In the genomic region with DNA sequence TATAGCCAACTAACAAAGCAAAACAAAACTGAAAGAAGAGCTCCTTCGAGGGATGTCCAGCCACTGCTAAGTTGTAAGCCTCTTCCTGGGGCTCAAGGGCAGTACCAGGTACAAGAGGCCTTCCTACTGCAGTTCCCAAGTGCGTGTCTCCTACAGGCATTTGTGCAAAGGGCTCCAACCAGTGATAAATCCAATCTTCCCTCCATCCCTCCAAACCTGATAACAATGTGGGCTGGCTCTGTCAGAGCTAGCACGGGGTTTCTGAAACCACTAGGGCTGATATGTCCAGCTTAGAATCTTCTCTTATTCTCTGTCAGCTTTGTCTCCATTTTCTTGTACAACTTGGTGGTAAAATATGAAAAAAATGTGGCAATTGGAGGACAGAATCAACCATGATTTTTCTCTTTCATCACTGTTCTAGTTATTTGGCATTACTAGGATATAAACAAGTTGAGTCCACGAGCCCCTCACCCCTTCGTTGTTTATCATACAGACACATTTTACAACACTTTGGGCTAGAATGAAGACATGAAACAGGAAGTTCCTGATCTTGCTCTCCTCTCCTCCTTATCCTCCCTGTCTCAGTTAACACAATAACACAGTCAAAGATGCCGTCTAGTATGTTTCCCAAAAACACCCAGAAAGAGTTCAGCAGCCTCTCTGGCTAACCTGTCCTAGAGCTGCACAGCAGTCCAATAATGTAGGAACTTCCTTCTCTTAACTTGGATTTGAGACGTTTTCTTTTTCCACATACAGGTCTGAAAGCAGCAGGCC, we compare ENCODE assay signal across 8 cellular contexts. TPM values are rescaled to one million over a fixed set of nuclear protein-coding genes. Genes with fewer than 3 reads are reported as not detected.
A peak's percentile ranks its signal among the peaks of the same experiment; 100 is the strongest.
DNase-seq lines count a peak whose midpoint lies in the region; ATAC-seq and TF ChIP-seq lines count a peak whose summit lies in the region.

No MANE protein-coding gene starts in this region.

- TF ChIP-seq CTCF in KMS-11 (conservative IDR thresholded peaks at IDR 0.05; ENCODE audit: low read depth, low read length): no peak
- no peak for TF ChIP-seq CTCF in sigmoid colon (IDR thresholded peaks at IDR 0.05)
- TF ChIP-seq CTCF in brain microvascular endothelial cell (IDR thresholded peaks at IDR 0.05; ENCODE audit: low read depth, low read length, missing control alignments): no peak

- POLR2A ChIA-PET in activated CD4-positive, alpha-beta T cell treated with anti-CD3 and anti-CD28 coated beads for 36 hours (lab: Charles Lee): interaction anchor here (0.7 to 1.2 kb wide), 3 partner anchors 24 to 49 kb away, joined by 3 to 9 read pairs (median 7); a partner anchor contains a TSS

- peak overlapping the region; percentile 74 for H3K9ac ChIP-seq in KMS-11

- H3K27me3 Mint-ChIP-seq in activated CD4-positive, alpha-beta T cell treated with anti-CD3 and anti-CD28 coated beads for 36 hours: no peaks in the 10 kb centered on the region
- H3K27me3 Mint-ChIP-seq in dendritic cell treated with granulocyte-macrophage colony-stimulating factor and Interleukin-4, amounts not matched to agents 40 ng/mL and 50 ng/mL, for 4 days: no peaks in the 10 kb centered on the region

- H3K4me1 ChIP-seq in KMS-11 (ENCODE audit: low read depth, poor library complexity, severe bottlenecking): peaks cover 48% of the 10 kb centered on the region
- peaks cover 0 to 81% (median 65%) of the 10 kb centered on the region in 4 donors for H3K4me1 ChIP-seq in sigmoid colon
- no peaks in the 10 kb centered on the region for H3K4me1 ChIP-seq in SJCRH30

- TF ChIP-seq POLR2A in sigmoid colon (IDR thresholded peaks at IDR 0.05): no peak

- H4K20me1 ChIP-seq in KMS-11 (ENCODE audit: insufficient read depth): no peaks in the 10 kb centered on the region

- H3K9me3 ChIP-seq in sigmoid colon: no peaks in the 10 kb centered on the region
- H3K9me3 ChIP-seq in SJCRH30 (replicated peaks): no peaks in the 10 kb centered on the region

- peaks cover 41% of the 10 kb centered on the region for H3K36me3 Mint-ChIP-seq in activated CD4-positive, alpha-beta T cell treated with anti-CD3 and anti-CD28 coated beads for 36 hours (ENCODE audit: low read depth)
- peaks cover 57% of the 10 kb centered on the region for H3K36me3 Mint-ChIP-seq in dendritic cell treated with granulocyte-macrophage colony-stimulating factor and Interleukin-4, amounts not matched to agents 40 ng/mL and 50 ng/mL, for 4 days (ENCODE audit: low read depth)

- peak overlapping the region; percentile 57 for H3K4me2 ChIP-seq in KMS-11

- WGBS in sigmoid colon, 2 donors: 30 to 65% methylated on average over 7 of the region's 7 CpGs

- in situ Hi-C loops in brain microvascular endothelial cell (cut with HindIII; ENCODE audit: low pct_ligation_motif_present, low sequenced_read_pairs): no loop called here

- peaks cover 17% of the 10 kb centered on the region; the same call in 1 of the 2 replicates for H3K79me2 ChIP-seq in KMS-11 (ENCODE audit: insufficient read depth, low read depth)

- peak overlapping the region; percentile 98 for H3K27ac Mint-ChIP-seq in activated CD4-positive, alpha-beta T cell treated with anti-CD3 and anti-CD28 coated beads for 36 hours
- peak overlapping the region; percentile 92 for H3K27ac Mint-ChIP-seq in dendritic cell treated with granulocyte-macrophage colony-stimulating factor and Interleukin-4, amounts not matched to agents 40 ng/mL and 50 ng/mL, for 4 days

- intact Hi-C loops in activated CD4-positive, alpha-beta T cell treated with anti-CD3 and anti-CD28 coated beads for 36 hours (cut with DNase I, micrococcal nuclease): loop anchor here (1.0 to 10.0 kb wide), 3 partner anchors 40 to 534 kb away; a partner anchor contains a TSS
- intact Hi-C loops in dendritic cell treated with granulocyte-macrophage colony-stimulating factor and Interleukin-4, amounts not matched to agents 40 ng/mL and 50 ng/mL, for 4 days (cut with micrococcal nuclease): loop anchor here (5.0 kb wide), 1 partner anchor 54 kb away; no protein-coding TSS in a partner anchor
- intact Hi-C loops in sigmoid colon (cut with DNase I): loop anchor here (5.0 kb wide), 1 partner anchor 49 kb away; no protein-coding TSS in a partner anchor

- H3K4me1 Mint-ChIP-seq in activated CD4-positive, alpha-beta T cell treated with anti-CD3 and anti-CD28 coated beads for 36 hours: peaks cover 64% of the 10 kb centered on the region
- H3K4me1 Mint-ChIP-seq in dendritic cell treated with granulocyte-macrophage colony-stimulating factor and Interleukin-4, amounts not matched to agents 40 ng/mL and 50 ng/mL, for 4 days (ENCODE audit: low read depth): peaks cover 73% of the 10 kb centered on the region

- no peak for ATAC-seq in activated CD4-positive, alpha-beta T cell treated with anti-CD3 and anti-CD28 coated beads for 36 hours

- H3K4me3 ChIP-seq in KMS-11 (IDR thresholded peaks at IDR 0.05; ENCODE audit: insufficient read depth, low read depth, low read length): peak overlapping the region; percentile 57
- peak overlapping the region in 3 of 4 donors; percentile 3 to 34 (median 26) for H3K4me3 ChIP-seq in sigmoid colon
- no peak overlapping the region for H3K4me3 ChIP-seq in brain microvascular endothelial cell (ENCODE audit: low read depth, low read length)
- no peak overlapping the region for H3K4me3 ChIP-seq in SJCRH30

- H3K27me3 ChIP-seq in KMS-11 (ENCODE audit: insufficient read depth, low read depth): no peaks in the 10 kb centered on the region
- H3K27me3 ChIP-seq in sigmoid colon: no peaks in the 10 kb centered on the region
- H3K27me3 ChIP-seq in brain microvascular endothelial cell (replicated peaks): no peaks in the 10 kb centered on the region
- H3K27me3 ChIP-seq in SJCRH30: no peaks in the 10 kb centered on the region

- H3K4me3 Mint-ChIP-seq in activated CD4-positive, alpha-beta T cell treated with anti-CD3 and anti-CD28 coated beads for 36 hours: peak overlapping the region; percentile 92
- peak overlapping the region; percentile 82 for H3K4me3 Mint-ChIP-seq in dendritic cell treated with granulocyte-macrophage colony-stimulating factor and Interleukin-4, amounts not matched to agents 40 ng/mL and 50 ng/mL, for 4 days

- CTCF ChIA-PET in activated CD4-positive, alpha-beta T cell treated with anti-CD3 and anti-CD28 coated beads for 36 hours (lab: Charles Lee): interaction anchor here (0.6 to 5.7 kb wide), 17 partner anchors 10 to 63 kb away, joined by 3 to 50 read pairs (median 4); no protein-coding TSS in a partner anchor

- no peaks in the 10 kb centered on the region for H3K36me3 ChIP-seq in KMS-11 (ENCODE audit: insufficient read depth)
- H3K36me3 ChIP-seq in sigmoid colon: no peaks in the 10 kb centered on the region
- no peaks in the 10 kb centered on the region for H3K36me3 ChIP-seq in brain microvascular endothelial cell (replicated peaks)
- peaks cover 4% of the 10 kb centered on the region for H3K36me3 ChIP-seq in SJCRH30

- H3K9me3 Mint-ChIP-seq in activated CD4-positive, alpha-beta T cell treated with anti-CD3 and anti-CD28 coated beads for 36 hours (ENCODE audit: low read depth): no peaks in the 10 kb centered on the region
- no peaks in the 10 kb centered on the region for H3K9me3 Mint-ChIP-seq in dendritic cell treated with granulocyte-macrophage colony-stimulating factor and Interleukin-4, amounts not matched to agents 40 ng/mL and 50 ng/mL, for 4 days

- H2AFZ ChIP-seq in KMS-11 (ENCODE audit: low read depth): peak overlapping the region; percentile 61; the same call in 1 of the 2 replicates

- H3K27ac ChIP-seq in KMS-11 (peak overlapping the region; percentile 74), sigmoid colon (peak overlapping the region; percentile 62 to 78 (median 73)), brain microvascular endothelial cell (no peak overlapping the region), SJCRH30 (no peak overlapping the region)

- no peak for TF ChIP-seq EP300 in sigmoid colon (IDR thresholded peaks at IDR 0.05)

- peak; percentile 32 for DNase-seq in activated CD4-positive, alpha-beta T cell treated with anti-CD3 and anti-CD28 coated beads for 36 hours
- DNase-seq in activated CD4-positive, alpha-beta T cell treated with anti-CD3 and anti-CD28 coated beads for 4 hours: no peak
- DNase-seq in sigmoid colon (no peak), brain microvascular endothelial cell (no peak), midbrain (lab: John Stamatoyannopoulos, UW) (no peak), SJCRH30 (no peak)

RNA-seq across cellular contexts. Expression of a gene that starts 35.4 kb away (rescaled TPM):
- total RNA-seq in activated CD4-positive, alpha-beta T cell treated with anti-CD3 and anti-CD28 coated beads for 36 hours: 100 to 1,000 TPM; 161 to 188 TPM
- total RNA-seq in sigmoid colon: 10 to 100 TPM; 26.3 to 51.0 (median 40.6) TPM
- polyA plus RNA-seq in sigmoid colon: 10 to 100 TPM in 2 of 3 donors, 1 to 10 TPM in 1; 9.0 to 46.8 (median 11.8) TPM
- total RNA-seq in SJCRH30 (2014; rRNA removed; shearing (Covaris generic)): 14.8 and 18.8 TPM in 2 replicates

Comparison
In these comparisons a context has a peak if more than half of its experiments do, and no peak if none do; other contexts are left out.
1. H3K27ac ChIP-seq: peak in KMS-11 (single experiment) and sigmoid colon (4 of 4); none in brain microvascular endothelial cell (single experiment) and SJCRH30 (single experiment).
2. H3K4me3 ChIP-seq: peak in KMS-11 (single experiment) and sigmoid colon (3 of 4); none in brain microvascular endothelial cell (single experiment) and SJCRH30 (single experiment).